Comparison of ENCODE assay signal across 18 cellular contexts in the genomic region with DNA sequence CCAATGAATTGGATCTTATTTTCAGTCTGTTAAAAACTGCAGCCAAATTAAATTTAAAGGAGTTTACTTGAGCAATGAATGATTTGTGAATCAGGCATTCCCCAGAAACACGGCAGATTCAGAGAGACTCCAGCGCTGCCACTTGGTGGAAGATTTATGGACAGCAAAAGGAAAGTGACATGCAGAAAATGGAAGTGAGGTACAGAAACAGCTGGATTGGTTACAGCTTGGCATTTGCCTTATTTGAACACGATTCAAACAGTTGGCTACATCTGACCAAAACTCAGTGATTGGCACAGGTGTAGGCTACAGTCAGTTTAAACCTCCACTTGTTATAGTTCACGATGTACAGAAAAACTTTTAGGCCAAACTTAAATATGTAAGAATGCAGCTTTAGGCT.
"Had no signal": no experiment of that assay in that cellular context is flagged by ENCODE, and none has a peak within 500 bp of the region (broad histone marks: within the 10 kb centered on the region; RNA-seq: fewer than 3 reads in every experiment).

No MANE protein-coding gene starts in this region.

- DNase-seq: natural killer cell; occipital lobe; ovary; psoas muscle; right cardiac atrium; right lobe of liver; sigmoid colon; stimulated activated CD4-positive, alpha-beta T cell treated with anti-CD3 and anti-CD28 coated beads, Interleukin-15, amount 100 ng/mL, for 24 hours; stimulated activated CD4-positive, alpha-beta T cell treated with anti-CD3 and anti-CD28 coated beads, Interleukin-2, amount 100 ng/mL, for 24 hours; stimulated activated CD4-positive, alpha-beta T cell treated with anti-CD3 and anti-CD28 coated beads, Interleukin-2, amount 100 ng/mL, for 48 hours; stimulated activated CD4-positive, alpha-beta T cell treated with anti-CD3 and anti-CD28 coated beads, Interleukin-4, amount 100 ng/mL, for 24 hours; stimulated activated naive B cell treated with anti-CD40 and anti-IgM and Interleukin-4, amounts not matched to agents 10 μg/mL and 1 μg/mL and 100 μg/mL, for 72 hours; stimulated activated naive CD4-positive, alpha-beta T cell treated with Interleukin-2 at 50 U/mL for 16 hours; stomach; thyroid gland; trophoblast cell; upper lobe of left lung had no signal

- ATAC-seq: natural killer cell; psoas muscle; right cardiac atrium; right lobe of liver; stimulated activated effector memory CD8-positive, alpha-beta T cell treated with anti-CD3 and anti-CD28 coated beads, Interleukin-12 subunit alpha, Interleukin-12 subunit beta, amount 100 ng/mL, for 72 hours; stimulated activated naive B cell treated with anti-CD40 and anti-IgM and Interleukin-4, amounts not matched to agents 10 μg/mL and 1 μg/mL and 100 μg/mL, for 72 hours had no signal
